ENCODE assay signal across 8 cellular contexts in genomic region chr17:3843935-3844516, GRCh38. TPM values are rescaled to one million over a fixed set of nuclear protein-coding genes. Genes with fewer than 3 reads are reported as not detected.
DNase-seq lines count a peak whose midpoint lies in the region; ATAC-seq and TF ChIP-seq lines count a peak whose summit lies in the region.

No MANE protein-coding gene starts in this region.

- H3K9me3 Mint-ChIP-seq in immature natural killer cell: no peaks in the 10 kb centered on the region

- intact Hi-C loops in OCI-LY7 (cut with micrococcal nuclease; ENCODE audit: unreplicated experiment): no loop called here

- peaks cover 25 to 40% of the 10 kb centered on the region in 2 donors for H3K4me1 Mint-ChIP-seq in immature natural killer cell

- peak overlapping the region; percentile 22 to 96 (median 94) for H3K4me3 Mint-ChIP-seq in immature natural killer cell

- H3K27ac Mint-ChIP-seq in immature natural killer cell: peak overlapping the region in 4 of 6 donors; percentile 40 to 71 (median 49)

- peaks cover 50% of the 10 kb centered on the region for H3K36me3 ChIP-seq in OCI-LY7 (ENCODE audit: insufficient read depth, low read length)

- POLR2A ChIA-PET in OCI-LY7 (lab: Charles Lee): interaction anchor here (0.6 to 1.4 kb wide), 3 partner anchors 72 to 766 kb away, joined by 3 to 4 read pairs (median 3); partner anchors contain the start of gene P2RX1

- peak; percentile 24 for DNase-seq in AG10803 (ENCODE audit: low read depth)
- peak; percentile 44 for DNase-seq in GM19238 (ENCODE audit: insufficient read length, low spot score)
- DNase-seq in OCI-LY7 (ENCODE audit: low spot score): peak; percentile 72
- DNase-seq in activated T-helper 9 cell treated with anti-CD3 and anti-CD28 coated beads, Interleukin-2, amount 50 U/mL, for 16 hours (ENCODE audit: low read depth): peak; percentile 15
- peak; percentile 6 to 25 (median 16) for DNase-seq in immature natural killer cell
- peak; percentile 16 for DNase-seq in stimulated activated CD8-positive, alpha-beta memory T cell treated with anti-CD3 and anti-CD28 coated beads, Interleukin-12 subunit alpha, Interleukin-12 subunit beta, amount 100 ng/mL, for 4 hours (ENCODE audit: low read depth)
- DNase-seq in NCI-H774 (lab: John Stamatoyannopoulos, UW): no peak

- no peak overlapping the region for H3K4me2 ChIP-seq in OCI-LY7 (ENCODE audit: low read length)

- H3K9me2 ChIP-seq in OCI-LY7 (ENCODE audit: insufficient read depth, low read length): no peaks in the 10 kb centered on the region

- TF ChIP-seq CTCF in AG10803 (conservative IDR thresholded peaks at IDR 0.05; ENCODE audit: low read length) (peak; percentile 65), OCI-LY7 (conservative IDR thresholded peaks at IDR 0.05; ENCODE audit: low read length) (peak; percentile 94)

- no peak overlapping the region for H3K4me3 ChIP-seq in AG10803 (ENCODE audit: low read length)
- no peak overlapping the region for H3K4me3 ChIP-seq in OCI-LY7 (ENCODE audit: low read depth, low read length, poor library complexity, severe bottlenecking)

- peaks cover 7 to 17% (median 7%) of the 10 kb centered on the region in 3 donors for H3K36me3 Mint-ChIP-seq in immature natural killer cell

- ATAC-seq in HG03045 (IDR thresholded peaks at IDR 0.05; ENCODE audit: unreplicated experiment): no peak

- no peaks in the 10 kb centered on the region for H3K9me3 ChIP-seq in OCI-LY7 (ENCODE audit: low read length)

- CTCF ChIA-PET in OCI-LY7 (lab: Charles Lee; ENCODE audit: unreplicated experiment): interaction anchor here (1.0 to 1.4 kb wide), 2 partner anchors 121 to 133 kb away, joined by 3 read pairs; no protein-coding TSS in a partner anchor

- H4K20me1 ChIP-seq in OCI-LY7 (ENCODE audit: insufficient read depth, low read length): no peaks in the 10 kb centered on the region

- H2AFZ ChIP-seq in OCI-LY7 (ENCODE audit: low read length): no peak overlapping the region

- TSS peak; percentile 9 for BruUV-seq in OCI-LY7 (replicated peaks; lab: Mats Ljungman, UMichigan)

- no peak overlapping the region for H3K27ac ChIP-seq in OCI-LY7 (ENCODE audit: low read depth, low read length, poor library complexity, severe bottlenecking)

- peaks cover 25% of the 10 kb centered on the region; the same call in 1 of the 2 replicates for H3K79me2 ChIP-seq in OCI-LY7 (ENCODE audit: insufficient read depth, low read depth, low read length)

- H3K27me3 Mint-ChIP-seq in immature natural killer cell (ENCODE audit: low read depth in 3 of 3): peaks cover 2 to 7% (median 4%) of the 10 kb centered on the region in 3 donors

- peaks cover 14% of the 10 kb centered on the region for H3K4me1 ChIP-seq in OCI-LY7 (ENCODE audit: insufficient read depth, low read length, poor library complexity, severe bottlenecking)

RNA-seq across cellular contexts. Expression of gene NCBP3, which starts 2.0 kb away (rescaled TPM):
- total RNA-seq in OCI-LY7 (2014; rRNA removed; shearing (Covaris generic)): 24.5 and 56.5 TPM in 2 replicates
- 45.7 and 47.8 TPM in 2 replicates for total RNA-seq in OCI-LY7 (2022)
- polyA plus RNA-seq in immature natural killer cell: 10 to 100 TPM in 2 of 3 donors, 1 to 10 TPM in 1; 5.7 to 18.3 (median 11.5) TPM

RNA-seq across cellular contexts. Expression of gene ITGAE, which starts 43.0 kb away (rescaled TPM):
- total RNA-seq in OCI-LY7 (2014; rRNA removed; shearing (Covaris generic)): 57.3 and 61.2 TPM in 2 replicates
- 51.2 and 52.2 TPM in 2 replicates for total RNA-seq in OCI-LY7 (2022)
- polyA plus RNA-seq in immature natural killer cell: 10 to 100 TPM; 68.2 to 81.9 (median 81.8) TPM

RNA-seq across cellular contexts. Expression of gene CAMKK1, which starts 48.8 kb away (rescaled TPM):
- total RNA-seq in OCI-LY7 (2014; rRNA removed; shearing (Covaris generic)): 2.6 and 2.7 TPM in 2 replicates
- total RNA-seq in OCI-LY7 (2022): 2.7 and 3.5 TPM in 2 replicates
- under 1 TPM in 1 of 3 donors, not detected in 2; 0.08 TPM for polyA plus RNA-seq in immature natural killer cell
